ENCODE assay signal across 8 cellular contexts in the genomic region with DNA sequence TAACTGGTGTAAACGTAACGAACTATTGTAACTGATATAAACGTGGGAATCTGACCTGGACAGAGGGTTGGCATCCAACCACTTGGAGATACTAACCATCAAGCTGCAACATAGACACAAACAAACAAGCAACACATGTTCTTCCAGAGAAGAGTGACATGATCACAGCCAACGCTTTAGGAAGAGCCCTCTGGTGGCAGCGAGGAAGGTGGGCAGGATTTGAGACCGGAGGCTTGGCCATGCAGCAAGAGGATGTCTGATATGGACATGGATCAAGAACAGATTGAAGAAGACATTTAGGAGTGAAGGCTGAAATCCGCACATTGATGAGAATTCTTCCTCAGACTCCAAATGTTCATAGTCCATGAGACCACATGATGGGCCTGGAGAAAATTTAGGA. TPM values are rescaled to one million over a fixed set of nuclear protein-coding genes. Genes with fewer than 3 reads are reported as not detected.
A peak's percentile ranks its signal among the peaks of the same experiment; 100 is the strongest.
DNase-seq lines count a peak whose midpoint lies in the region; ATAC-seq and TF ChIP-seq lines count a peak whose summit lies in the region.

No MANE protein-coding gene starts in this region.

- peak; percentile 55 for TF ChIP-seq RAD21 in IMR-90 (IDR thresholded peaks at IDR 0.05; ENCODE audit: low read length)

- H2BK5ac ChIP-seq in IMR-90 (ENCODE audit: low read depth, low read length, poor library complexity, severe bottlenecking): no peak overlapping the region

- no peak overlapping the region for H3K56ac ChIP-seq in IMR-90 (ENCODE audit: extremely low read depth, insufficient read depth, low read length)

- 0 out of 2 replicates have a peak overlapping the region, but pooled peaks have one; percentile 10 for H3K4ac ChIP-seq in IMR-90 (ENCODE audit: low read depth, low read length)

- no peak overlapping the region for H3K4me3 Mint-ChIP-seq in WTC11
- H3K4me3 Mint-ChIP-seq in CD8-positive, alpha-beta T cell: no peak overlapping the region

- BruUV-seq in IMR-90 (replicated peaks; lab: Mats Ljungman, UMichigan): no TSS peak

- intact Hi-C loops in IMR-90 (cut with micrococcal nuclease): loop anchor here (1.0 to 5.0 kb wide), 2 partner anchors 42 to 109 kb away; no protein-coding TSS in a partner anchor
- intact Hi-C loops in CD8-positive, alpha-beta T cell (cut with DNase I, micrococcal nuclease): no loop called here

- no peaks in the 10 kb centered on the region for H3K27me3 Mint-ChIP-seq in WTC11 (ENCODE audit: low read depth)
- peaks cover 13% of the 10 kb centered on the region for H3K27me3 Mint-ChIP-seq in CD8-positive, alpha-beta T cell (ENCODE audit: low read depth)

- no peak overlapping the region for H3K18ac ChIP-seq in IMR-90 (ENCODE audit: low read depth, low read length)

- TF ChIP-seq CTCF in IMR-90 (conservative IDR thresholded peaks at IDR 0.05; ENCODE audit: low read depth, low read length) (peak; percentile 51), WTC11 (IDR thresholded peaks at IDR 0.05) (peak; percentile 33; the same call in 1 of the 2 replicates)
- TF ChIP-seq CTCF in CD8-positive, alpha-beta T cell (IDR thresholded peaks at IDR 0.05): no peak

- H3K36me3 Mint-ChIP-seq in WTC11: no peaks in the 10 kb centered on the region
- no peaks in the 10 kb centered on the region for H3K36me3 Mint-ChIP-seq in CD8-positive, alpha-beta T cell

- H2BK15ac ChIP-seq in IMR-90 (ENCODE audit: low read depth, low read length): peak overlapping the region; percentile 2; the same call in 1 of the 3 replicates

- H2BK120ac ChIP-seq in IMR-90 (ENCODE audit: low read depth, low read length): peak overlapping the region; percentile 2; the same call in 1 of the 2 replicates

- no peak overlapping the region for H4K5ac ChIP-seq in IMR-90 (ENCODE audit: low read depth, low read length)

- H3K23ac ChIP-seq in IMR-90 (ENCODE audit: low read depth, low read length): no peak overlapping the region

- no peak overlapping the region for H3K27ac Mint-ChIP-seq in WTC11
- H3K27ac Mint-ChIP-seq in CD8-positive, alpha-beta T cell: no peak overlapping the region

- ATAC-seq in IMR-90 (ENCODE audit: low read depth) (peak; percentile 45; the same call in 1 of the 2 replicates), WTC11 (peak; percentile 74)
- ATAC-seq in CD8-positive, alpha-beta T cell: no peak

- no peak overlapping the region for H3K9ac ChIP-seq in IMR-90 (ENCODE audit: low read depth, low read length)

- peak; percentile 42 for DNase-seq in Caki2 (ENCODE audit: low read depth)
- DNase-seq in IMR-90: peak; percentile 48
- peak; percentile 38 for DNase-seq in WTC11 (ENCODE audit: low spot score)
- DNase-seq in iPS-NIHi7 (ENCODE audit: extremely low spot score): peak; percentile 64
- no peak for DNase-seq in stimulated activated naive CD4-positive, alpha-beta T cell (lab: John Stamatoyannopoulos, UW)
- no peak for DNase-seq in NCI-H128 (lab: John Stamatoyannopoulos, UW; ENCODE audit: unreplicated experiment)
- DNase-seq in NCI-H345 (lab: John Stamatoyannopoulos, UW): no peak
- DNase-seq in CD8-positive, alpha-beta T cell: no peak

- H2AK9ac ChIP-seq in IMR-90 (replicated peaks; ENCODE audit: low read depth, low read length, poor library complexity): no peak overlapping the region

- H4K20me1 ChIP-seq in IMR-90 (ENCODE audit: insufficient read depth, low read length): no peaks in the 10 kb centered on the region

- CTCF ChIA-PET in IMR-90 (lab: Yijun Ruan, JAX) (interaction anchor here (0.8 kb wide), 1 partner anchor 9 kb away, joined by 3 read pairs; no protein-coding TSS in a partner anchor), WTC11 (lab: Charles Lee) (interaction anchor here (1.4 to 1.9 kb wide), 5 partner anchors 11 to 172 kb away, joined by 4 to 6 read pairs (median 5); no protein-coding TSS in a partner anchor)
- CTCF ChIA-PET in CD8-positive, alpha-beta T cell (lab: Charles Lee): interaction anchor here (0.8 to 1.6 kb wide), 2 partner anchors 10 to 13 kb away, joined by 3 read pairs; no protein-coding TSS in a partner anchor

- peaks cover 13% of the 10 kb centered on the region for H3K4me1 ChIP-seq in IMR-90 (ENCODE audit: control insufficient read depth, insufficient read depth, low read length)
- no peaks in the 10 kb centered on the region for H3K4me1 ChIP-seq in CD8-positive, alpha-beta T cell (ENCODE audit: insufficient read depth, low read length)

- H4K8ac ChIP-seq in IMR-90 (ENCODE audit: low read depth in 2 of 2, low read length in 2 of 2): no peak overlapping the region

- H2AFZ ChIP-seq in IMR-90 (replicated peaks; ENCODE audit: low read length, poor library complexity): no peak overlapping the region

- no peak overlapping the region for H3K4me2 ChIP-seq in IMR-90 (ENCODE audit: low read depth, low read length)

- dilution Hi-C loops in IMR-90 (cut with HindIII; ENCODE audit: low sequenced_read_pairs, unreplicated experiment): no loop called here

- no peak overlapping the region for H3K14ac ChIP-seq in IMR-90 (replicated peaks; ENCODE audit: low read depth, low read length)

- H4K91ac ChIP-seq in IMR-90 (ENCODE audit: insufficient read depth, low read depth, low read length): no peak overlapping the region

- WGBS in IMR-90 (ENCODE audit: extremely low coverage in 2 of 2, insufficient read length in 1 of 2), 2 experiments: no CpG with 5 or more reads among the region's 7 CpGs

- H3K4me3 ChIP-seq in IMR-90 (ENCODE audit: insufficient read depth, low read depth, low read length): no peak overlapping the region
- H3K4me3 ChIP-seq in CD8-positive, alpha-beta T cell (ENCODE audit: low read depth, low read length): no peak overlapping the region

- POLR2A ChIA-PET in IMR-90 (lab: Charles Lee; ENCODE audit: unreplicated experiment) (no interaction called here), WTC11 (lab: Charles Lee) (no interaction called here)
- POLR2A ChIA-PET in CD8-positive, alpha-beta T cell (lab: Charles Lee): no interaction called here

- H3K27me3 ChIP-seq in IMR-90 (ENCODE audit: control insufficient read depth, insufficient read depth, low read length): no peaks in the 10 kb centered on the region
- no peaks in the 10 kb centered on the region for H3K27me3 ChIP-seq in CD8-positive, alpha-beta T cell (ENCODE audit: insufficient read depth, low read length)

- no peak overlapping the region for H3K27ac ChIP-seq in IMR-90 (ENCODE audit: insufficient read depth, low read length)
- no peak overlapping the region for H3K27ac ChIP-seq in CD8-positive, alpha-beta T cell (ENCODE audit: low read depth, low read length)

- peaks cover 6% of the 10 kb centered on the region; the same call in 1 of the 2 replicates for H3K9me1 ChIP-seq in IMR-90 (ENCODE audit: insufficient read depth, low read length)

- H2AK5ac ChIP-seq in IMR-90 (ENCODE audit: low read depth, low read length): no peak overlapping the region

- H3K79me1 ChIP-seq in IMR-90 (ENCODE audit: low read depth in 1 of 2, low read length in 2 of 2): no peaks in the 10 kb centered on the region

- H2BK20ac ChIP-seq in IMR-90 (ENCODE audit: low read depth, low read length): peak overlapping the region; percentile 11; the same call in 1 of the 2 replicates

- no peaks in the 10 kb centered on the region for H3K9me3 Mint-ChIP-seq in WTC11
- no peaks in the 10 kb centered on the region for H3K9me3 Mint-ChIP-seq in CD8-positive, alpha-beta T cell

- no peaks in the 10 kb centered on the region for H3K36me3 ChIP-seq in IMR-90 (ENCODE audit: control insufficient read depth, insufficient read depth, low read length)
- H3K36me3 ChIP-seq in CD8-positive, alpha-beta T cell (ENCODE audit: insufficient read depth, low read length): no peaks in the 10 kb centered on the region

- no peak for TF ChIP-seq POLR2A in IMR-90 (IDR thresholded peaks at IDR 0.05; ENCODE audit: low read depth, low read length)

- no peaks in the 10 kb centered on the region for H3K9me3 ChIP-seq in IMR-90 (ENCODE audit: control insufficient read depth, insufficient read depth, low read length)
- no peaks in the 10 kb centered on the region for H3K9me3 ChIP-seq in CD8-positive, alpha-beta T cell (ENCODE audit: low read length)

- H3K4me1 Mint-ChIP-seq in WTC11: peaks cover 22% of the 10 kb centered on the region
- no peaks in the 10 kb centered on the region for H3K4me1 Mint-ChIP-seq in CD8-positive, alpha-beta T cell (ENCODE audit: low read depth)

- in situ Hi-C loops in Caki2 (cut with HindIII; ENCODE audit: low pct_unique_long_range_greater_than_20kb, low sequenced_read_pairs): no loop called here
- in situ Hi-C loops in IMR-90 (cut with MboI; ENCODE audit: low sequenced_read_pairs): no loop called here

TF ChIP-seq in IMR-90, 13 proteins besides CTCF, POLR2A, EP300 and RAD21:
- TF ChIP-seq RFX5 (IDR thresholded peaks at IDR 0.05; ENCODE audit: low read depth, low read length): no peak
- peak; percentile 67 for TF ChIP-seq SMC3 (IDR thresholded peaks at IDR 0.05; ENCODE audit: low read depth, low read length)

TF ChIP-seq in WTC11, 78 proteins besides CTCF, POLR2A, EP300 and RAD21 (continues in another document):
- TF ChIP-seq TCF7 (CRISPR knock-in tag; IDR thresholded peaks at IDR 0.05; ENCODE audit: low read depth) (no peak), TEAD4 (CRISPR knock-in tag; IDR thresholded peaks at IDR 0.05) (no peak), JAZF1 (CRISPR knock-in tag; IDR thresholded peaks at IDR 0.05) (no peak), NFE2L1 (CRISPR knock-in tag; IDR thresholded peaks at IDR 0.05) (no peak), JUN (CRISPR knock-in tag; IDR thresholded peaks at IDR 0.05) (no peak), ETV6 (CRISPR knock-in tag; IDR thresholded peaks at IDR 0.05) (no peak), TP53 (CRISPR knock-in tag; IDR thresholded peaks at IDR 0.05) (no peak)
- TF ChIP-seq, protein P1, sequence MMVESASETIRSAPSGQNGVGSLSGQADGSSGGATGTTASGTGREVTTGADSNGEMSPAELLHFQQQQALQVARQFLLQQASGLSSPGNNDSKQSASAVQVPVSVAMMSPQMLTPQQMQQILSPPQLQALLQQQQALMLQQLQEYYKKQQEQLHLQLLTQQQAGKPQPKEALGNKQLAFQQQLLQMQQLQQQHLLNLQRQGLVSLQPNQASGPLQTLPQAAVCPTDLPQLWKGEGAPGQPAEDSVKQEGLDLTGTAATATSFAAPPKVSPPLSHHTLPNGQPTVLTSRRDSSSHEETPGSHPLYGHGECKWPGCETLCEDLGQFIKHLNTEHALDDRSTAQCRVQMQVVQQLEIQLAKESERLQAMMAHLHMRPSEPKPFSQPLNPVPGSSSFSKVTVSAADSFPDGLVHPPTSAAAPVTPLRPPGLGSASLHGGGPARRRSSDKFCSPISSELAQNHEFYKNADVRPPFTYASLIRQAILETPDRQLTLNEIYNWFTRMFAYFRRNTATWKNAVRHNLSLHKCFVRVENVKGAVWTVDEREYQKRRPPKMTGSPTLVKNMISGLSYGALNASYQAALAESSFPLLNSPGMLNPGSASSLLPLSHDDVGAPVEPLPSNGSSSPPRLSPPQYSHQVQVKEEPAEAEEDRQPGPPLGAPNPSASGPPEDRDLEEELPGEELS (CRISPR knock-in tag; IDR thresholded peaks at IDR 0.05): no peak

RNA-seq across cellular contexts. Expression of a gene that starts 40.3 kb away (rescaled TPM):
- 6.2 and 12.2 TPM in 2 replicates for total RNA-seq in Caki2 (2014; rRNA removed; shearing (Covaris generic); ENCODE audit: low replicate concordance)
- total RNA-seq in IMR-90 (2012; rRNA removed): 32.4 and 36.9 TPM in 2 replicates
- polyA plus RNA-seq in IMR-90 (2012; rRNA removed): 37.3 and 42.3 TPM in 2 replicates
- polyA plus RNA-seq in IMR-90 (2012; cell fraction: cytosol; rRNA removed): 15.0 and 15.5 TPM in 2 replicates
- polyA plus RNA-seq in IMR-90 (2012; cell fraction: nucleus; rRNA removed; ENCODE audit: low replicate concordance): 99.8 and 215 TPM in 2 replicates
- 76.8 to 86.3 TPM (median 77.4 TPM) in 3 replicates for total RNA-seq in WTC11 (2021)
- 10 to 100 TPM; 65.2 to 73.4 TPM for total RNA-seq in CD8-positive, alpha-beta T cell

Comparison
In these comparisons a context has a peak if more than half of its experiments do, and no peak if none do; other contexts are left out.
1. DNase-seq: peak in Caki2 (single experiment), IMR-90 (single experiment), WTC11 (single experiment) and iPS-NIHi7 (single experiment); none in stimulated activated naive CD4-positive, alpha-beta T cell (0 of 6), NCI-H128 (single experiment), NCI-H345 (single experiment) and CD8-positive, alpha-beta T cell (0 of 7).